In genomic region chr5:172795401-172795977, GRCh38 we compare ENCODE assay signal across 10 cellular contexts. TPM values are rescaled to one million over a fixed set of nuclear protein-coding genes. Genes with fewer than 3 reads are reported as not detected.
DNase-seq lines count a peak whose midpoint lies in the region; ATAC-seq and TF ChIP-seq lines count a peak whose summit lies in the region.
"Had no signal": no experiment of that assay in that cellular context is flagged by ENCODE, and none has a peak within 500 bp of the region (broad histone marks: within the 10 kb centered on the region; RNA-seq: fewer than 3 reads in every experiment).

No MANE protein-coding gene starts in this region.

- no peak for TF ChIP-seq CTCF in epithelial cell of esophagus (IDR thresholded peaks at IDR 0.05; ENCODE audit: insufficient read depth, low read depth, low read length, missing control alignments)
- TF ChIP-seq CTCF in mesothelial cell of epicardium (IDR thresholded peaks at IDR 0.05; ENCODE audit: unreplicated experiment) = no peak
- no peak for TF ChIP-seq CTCF in GM10266 (IDR thresholded peaks at IDR 0.05; ENCODE audit: control insufficient read depth, insufficient read depth, low read depth, missing control alignments)

- H3K4me3 Mint-ChIP-seq in mesothelial cell of epicardium = no peak overlapping the region

- H3K27ac Mint-ChIP-seq in mesothelial cell of epicardium = peak overlapping the region; percentile 71
- H3K27ac Mint-ChIP-seq in activated naive CD4-positive, alpha-beta T cell treated with anti-CD3 and anti-CD28 coated beads, Interleukin-2, amount 50 U/mL, for 72 hours = no peak overlapping the region

- H3K27ac ChIP-seq in urinary bladder (ENCODE audit: low read depth) = peak overlapping the region; percentile 28

- no peaks in the 10 kb centered on the region for H3K27me3 Mint-ChIP-seq in mesothelial cell of epicardium (ENCODE audit: low read depth)

- no peaks in the 10 kb centered on the region for H3K36me3 Mint-ChIP-seq in mesothelial cell of epicardium
- H3K36me3 Mint-ChIP-seq in activated naive CD4-positive, alpha-beta T cell treated with anti-CD3 and anti-CD28 coated beads, Interleukin-2, amount 50 U/mL, for 72 hours = no peaks in the 10 kb centered on the region

- H3K4me3 ChIP-seq in epithelial cell of esophagus (ENCODE audit: low read length) (no peak overlapping the region), urinary bladder (ENCODE audit: low read depth, low read length) (no peak overlapping the region)

- DNase-seq in NCI-H2171 treated with DMSO at 0.1 percent for 48 hours (lab: John Stamatoyannopoulos, UW) (peak; percentile 87), epithelial cell of esophagus (ENCODE audit: low read depth) (peak; percentile 49), mesothelial cell of epicardium (ENCODE audit: low spot score in 2 of 2, unreplicated experiment in 2 of 2) (peak; percentile 46 to 73), GM10266 (ENCODE audit: extremely low spot score) (no peak), SIG-M5 (lab: John Stamatoyannopoulos, UW) (no peak), NCI-H1436 (lab: John Stamatoyannopoulos, UW) (no peak)
- DNase-seq in activated naive CD4-positive, alpha-beta T cell treated with anti-CD3 and anti-CD28 coated beads, Interleukin-2, amount 50 U/mL, for 72 hours (ENCODE audit: low spot score in 2 of 2) = no peak
- DNase-seq: activated T-cell treated with anti-CD3 and anti-CD28 coated beads, Interleukin-2, amount 50 U/mL, for 1 hour; NCI-H526 treated with DMSO at 0.1 percent for 48 hours had no signal

- WGBS in urinary bladder = 24% methylated on average over 12 of the region's 12 CpGs

- ATAC-seq in activated naive CD4-positive, alpha-beta T cell treated with anti-CD3 and anti-CD28 coated beads, Interleukin-2, amount 50 U/mL, for 72 hours = no peak

- H3K36me3 ChIP-seq in urinary bladder (ENCODE audit: insufficient read depth) = no peaks in the 10 kb centered on the region

- H3K9me3 Mint-ChIP-seq in mesothelial cell of epicardium = no peaks in the 10 kb centered on the region
- no peaks in the 10 kb centered on the region for H3K9me3 Mint-ChIP-seq in activated naive CD4-positive, alpha-beta T cell treated with anti-CD3 and anti-CD28 coated beads, Interleukin-2, amount 50 U/mL, for 72 hours

- peaks cover 2% of the 10 kb centered on the region for H3K4me1 Mint-ChIP-seq in mesothelial cell of epicardium

- no peaks in the 10 kb centered on the region for H3K4me1 ChIP-seq in urinary bladder (ENCODE audit: insufficient read depth)

RNA-seq across cellular contexts. Expression of gene DUSP1, which starts 24.5 kb away (rescaled TPM):
- 116 to 126 TPM (median 120 TPM) in 3 replicates for total RNA-seq in mesothelial cell of epicardium
- 76.4 TPM for total RNA-seq in urinary bladder
- 822 TPM for polyA plus RNA-seq in urinary bladder
- 10 to 100 TPM; 12.0 to 17.6 TPM for total RNA-seq in activated naive CD4-positive, alpha-beta T cell treated with anti-CD3 and anti-CD28 coated beads, Interleukin-2, amount 50 U/mL, for 72 hours

RNA-seq across cellular contexts. Expression of gene ERGIC1, which starts 38.6 kb away (rescaled TPM):
- total RNA-seq in mesothelial cell of epicardium (107 to 110 TPM (median 109 TPM) in 3 replicates), urinary bladder (68.5 TPM)
- 103 TPM for polyA plus RNA-seq in urinary bladder
- total RNA-seq in activated naive CD4-positive, alpha-beta T cell treated with anti-CD3 and anti-CD28 coated beads, Interleukin-2, amount 50 U/mL, for 72 hours = 10 to 100 TPM; 37.0 to 52.9 TPM

Comparison
In these comparisons a context has a peak if more than half of its experiments do, and no peak if none do; other contexts are left out.
1. DNase-seq: peak in NCI-H2171 treated with DMSO at 0.1 percent for 48 hours (single experiment), epithelial cell of esophagus (single experiment) and mesothelial cell of epicardium (2 of 2); none in activated naive CD4-positive, alpha-beta T cell treated with anti-CD3 and anti-CD28 coated beads, Interleukin-2, amount 50 U/mL, for 72 hours (0 of 2), GM10266 (single experiment), SIG-M5 (single experiment) and NCI-H1436 (single experiment).